ENCODE assay signal across 22 cellular contexts in genomic region chr13:30000373-30000770, GRCh38.
DNase-seq lines count a peak whose midpoint lies in the region; ATAC-seq and TF ChIP-seq lines count a peak whose summit lies in the region.
"Had no signal": no experiment of that assay in that cellular context is flagged by ENCODE, and none has a peak within 500 bp of the region (broad histone marks: within the 10 kb centered on the region; RNA-seq: fewer than 3 reads in every experiment).

No MANE protein-coding gene starts in this region.

- H2BK120ac ChIP-seq in mesenchymal stem cell (ENCODE audit: low read depth, low read length), result no peak overlapping the region

- no peaks in the 10 kb centered on the region for H3K79me1 ChIP-seq in mesenchymal stem cell (replicated peaks; ENCODE audit: low read length, poor library complexity, severe bottlenecking)

- H4K8ac ChIP-seq in mesenchymal stem cell (ENCODE audit: low read length), result no peak overlapping the region

- H2AFZ ChIP-seq in mesenchymal stem cell (ENCODE audit: low read depth, low read length), result no peak overlapping the region

- H3K27ac ChIP-seq in colonic mucosa (peak overlapping the region; percentile 43), mesenchymal stem cell (ENCODE audit: low read length, poor library complexity, severe bottlenecking) (no peak overlapping the region)
- H3K27ac ChIP-seq: SJSA1 had no signal

- H3K36me3 ChIP-seq in colonic mucosa (no peaks in the 10 kb centered on the region), mesenchymal stem cell (ENCODE audit: control insufficient read depth in 1 of 2, insufficient read depth in 2 of 2, low read depth in 1 of 2, low read length in 2 of 2) (no peaks in the 10 kb centered on the region), skeletal muscle satellite cell (ENCODE audit: insufficient read depth, low read length) (no peaks in the 10 kb centered on the region)
- H3K36me3 ChIP-seq: HAP-1, MG63, SJSA1 had no signal

- TF ChIP-seq CTCF in colonic mucosa (IDR thresholded peaks at IDR 0.05), result no peak

- no peak for ATAC-seq in HG02870 (IDR thresholded peaks at IDR 0.05; ENCODE audit: unreplicated experiment)

- 94% methylated on average over 10 of the region's 10 CpGs for WGBS in mesenchymal stem cell

- H3K9me3 ChIP-seq in colonic mucosa (no peaks in the 10 kb centered on the region), mesenchymal stem cell (ENCODE audit: control insufficient read depth, low read length) (no peaks in the 10 kb centered on the region), skeletal muscle satellite cell (replicated peaks; ENCODE audit: low read length) (no peaks in the 10 kb centered on the region)
- H3K9me3 ChIP-seq: HAP-1, MG63, SJSA1 had no signal

- no peaks in the 10 kb centered on the region for H3K27me3 ChIP-seq in colonic mucosa
- H3K27me3 ChIP-seq in mesenchymal stem cell (ENCODE audit: control insufficient read depth in 1 of 2, insufficient read depth in 1 of 2, low read length in 2 of 2), result no peaks in the 10 kb centered on the region
- H3K27me3 ChIP-seq in skeletal muscle satellite cell (ENCODE audit: control insufficient read depth, insufficient read depth, low read length), result no peaks in the 10 kb centered on the region
- H3K27me3 ChIP-seq: MG63, SJSA1 had no signal

- peak overlapping the region; percentile 57 for H2BK15ac ChIP-seq in mesenchymal stem cell (ENCODE audit: low read depth, poor library complexity, severe bottlenecking)

- H3K4me1 ChIP-seq in colonic mucosa (no peaks in the 10 kb centered on the region), mesenchymal stem cell (ENCODE audit: control insufficient read depth, insufficient read depth, low read depth, low read length) (no peaks in the 10 kb centered on the region), skeletal muscle satellite cell (ENCODE audit: control insufficient read depth, insufficient read depth, low read length) (peaks cover 10% of the 10 kb centered on the region)
- H3K4me1 ChIP-seq: HAP-1 had no signal

- H3K9ac ChIP-seq in colonic mucosa (ENCODE audit: low read depth in 2 of 2, low read length in 2 of 2) (no peak overlapping the region), mesenchymal stem cell (ENCODE audit: low read length) (no peak overlapping the region), skeletal muscle satellite cell (ENCODE audit: low read depth, low read length) (no peak overlapping the region)

- intact Hi-C loops in colonic mucosa (cut with DNase I), result no loop called here

- no peak overlapping the region for H3K4ac ChIP-seq in mesenchymal stem cell (ENCODE audit: low read depth in 1 of 2, low read length in 2 of 2)

- H3K4me2 ChIP-seq in mesenchymal stem cell (ENCODE audit: low read length, poor library complexity, severe bottlenecking) (no peak overlapping the region), skeletal muscle satellite cell (ENCODE audit: low read length) (peak overlapping the region; percentile 59)

- no peak overlapping the region for H3K14ac ChIP-seq in mesenchymal stem cell (ENCODE audit: low read length in 2 of 2)

- H2BK5ac ChIP-seq in mesenchymal stem cell (ENCODE audit: low read depth, low read length, poor library complexity, severe bottlenecking), result no peak overlapping the region

- no peak overlapping the region for H2BK12ac ChIP-seq in mesenchymal stem cell (ENCODE audit: low read length in 2 of 2)

- no peak overlapping the region for H3K4me3 ChIP-seq in colonic mucosa
- no peak overlapping the region for H3K4me3 ChIP-seq in mesenchymal stem cell (ENCODE audit: insufficient read depth in 1 of 2, low read depth in 1 of 2, low read length in 2 of 2)
- H3K4me3 ChIP-seq in skeletal muscle satellite cell (ENCODE audit: low read length), result no peak overlapping the region
- H3K4me3 ChIP-seq: HAP-1, MG63, SJSA1 had no signal

- H3K18ac ChIP-seq in mesenchymal stem cell (ENCODE audit: low read depth in 1 of 2, low read length in 2 of 2), result no peak overlapping the region

- DNase-seq in colonic mucosa (peak; percentile 63), mesenchymal stem cell (no peak), hypothalamus (lab: John Stamatoyannopoulos, UW) (no peak), NCI-H2029 (lab: John Stamatoyannopoulos, UW) (no peak), NCI-H2107 treated with DMSO at 0.1 percent for 48 hours (lab: John Stamatoyannopoulos, UW; ENCODE audit: unreplicated experiment) (no peak)
- DNase-seq: C1 segment of cervical spinal cord; CD4-positive, alpha-beta memory T cell; COR-L47; DMS53; HFFc6; IMR-90; KG1; MG63; NCI-H2029 treated with DMSO at 0.1 percent for 48 hours; NCI-H2227 treated with DMSO at 0.1 percent for 48 hours; NCI-H526 treated with DMSO at 0.1 percent for 48 hours; Right ventricle myocardium superior; RPMI8226 had no signal

- no peak overlapping the region for H3K23ac ChIP-seq in mesenchymal stem cell (ENCODE audit: low read length in 2 of 2)

- H2AK5ac ChIP-seq in mesenchymal stem cell (ENCODE audit: low read length, severe bottlenecking), result no peak overlapping the region

- no peak overlapping the region for H4K91ac ChIP-seq in mesenchymal stem cell (ENCODE audit: low read length)
